Comparison of ENCODE assay signal across 11 cellular contexts in the genomic region with DNA sequence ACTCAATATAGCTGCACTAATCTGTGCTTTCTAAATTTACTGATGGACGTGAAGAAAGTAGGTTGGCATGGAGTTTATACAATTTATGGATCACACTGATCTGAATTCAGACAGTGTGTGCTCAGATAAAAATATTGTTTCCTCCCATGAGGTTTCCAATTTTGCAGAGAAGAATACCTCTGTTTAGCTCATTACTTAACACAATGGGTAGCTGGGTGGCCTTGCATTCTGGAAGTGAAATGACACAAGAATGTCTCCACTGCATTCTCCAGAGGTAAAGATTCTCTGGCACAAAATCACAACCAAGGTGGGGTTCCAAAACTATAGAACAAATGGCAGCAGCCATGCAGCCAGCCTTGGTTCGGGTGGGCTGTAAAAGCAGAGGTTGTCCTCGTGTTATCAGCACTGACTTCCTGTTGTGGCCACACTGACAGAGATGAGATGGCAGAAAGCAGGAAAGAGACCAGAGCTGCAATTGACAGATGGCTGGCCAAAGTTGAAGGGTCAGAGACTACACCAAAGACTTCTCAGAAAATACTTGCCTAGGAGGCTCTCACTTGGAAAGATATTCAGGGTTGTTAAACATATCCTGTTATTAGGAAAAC. TPM values are rescaled to one million over a fixed set of nuclear protein-coding genes. Genes with fewer than 3 reads are reported as not detected.
DNase-seq lines count a peak whose midpoint lies in the region; ATAC-seq and FAIRE-seq lines count a peak whose summit lies in the region.
"Had no signal": no experiment of that assay in that cellular context is flagged by ENCODE, and none has a peak within 500 bp of the region (broad histone marks: within the 10 kb centered on the region; RNA-seq: fewer than 3 reads in every experiment).

No MANE protein-coding gene starts in this region.

- no peaks in the 10 kb centered on the region for H3K9me3 Mint-ChIP-seq in immature natural killer cell
- H3K9me3 Mint-ChIP-seq: activated B cell treated with CpG ODN at 0.5 μM for 24 hours had no signal

- ATAC-seq in GM18520 (IDR thresholded peaks at IDR 0.05; ENCODE audit: unreplicated experiment): peak; percentile 66
- ATAC-seq in GM21786 (IDR thresholded peaks at IDR 0.05; ENCODE audit: unreplicated experiment): peak; percentile 92

- DNase-seq in HTR-8/SVneo (ENCODE audit: insufficient read length, low spot score) (no peak), immature natural killer cell (peak in 1 of 3 donors; percentile 9), NCI-H128 (lab: John Stamatoyannopoulos, UW; ENCODE audit: unreplicated experiment) (no peak), T-helper 9 cell (no peak), amniotic stem cell (lab: John Stamatoyannopoulos, UW) (no peak)
- no peak for DNase-seq in activated CD4-positive, alpha-beta T cell treated with anti-CD3 and anti-CD28 coated beads, Interleukin-2, amount 50 U/mL, for 4 hours
- DNase-seq: activated B cell treated with CpG ODN at 0.5 μM for 24 hours, islet precursor cell, MG63 had no signal

- H3K36me3 Mint-ChIP-seq in immature natural killer cell: no peaks in the 10 kb centered on the region

- H3K27me3 Mint-ChIP-seq in immature natural killer cell (ENCODE audit: low read depth in 3 of 3): peaks cover 0 to 1% (median 0%) of the 10 kb centered on the region in 3 donors
- H3K27me3 Mint-ChIP-seq: activated B cell treated with CpG ODN at 0.5 μM for 24 hours had no signal

- H3K27ac Mint-ChIP-seq in immature natural killer cell: peak overlapping the region; percentile 10 to 74 (median 53)
- H3K27ac Mint-ChIP-seq: activated B cell treated with CpG ODN at 0.5 μM for 24 hours had no signal

- H3K4me1 Mint-ChIP-seq in immature natural killer cell: peaks cover 17 to 18% of the 10 kb centered on the region in 2 donors

- peak overlapping the region in 4 of 5 donors; percentile 17 to 50 (median 36) for H3K4me3 Mint-ChIP-seq in immature natural killer cell
- H3K4me3 Mint-ChIP-seq: activated B cell treated with CpG ODN at 0.5 μM for 24 hours had no signal

- FAIRE-seq in HTR-8/SVneo (lab: Jason Lieb, UNC): peak; percentile 26

RNA-seq across cellular contexts. Expression of gene HDAC2, which starts 50.2 kb away (rescaled TPM):
- polyA plus RNA-seq in immature natural killer cell: 100 to 1,000 TPM in 1 of 3 donors, 10 to 100 TPM in 2; 61.2 to 103 (median 90.3) TPM
